ENCODE assay signal across 25 cellular contexts in the genomic region with DNA sequence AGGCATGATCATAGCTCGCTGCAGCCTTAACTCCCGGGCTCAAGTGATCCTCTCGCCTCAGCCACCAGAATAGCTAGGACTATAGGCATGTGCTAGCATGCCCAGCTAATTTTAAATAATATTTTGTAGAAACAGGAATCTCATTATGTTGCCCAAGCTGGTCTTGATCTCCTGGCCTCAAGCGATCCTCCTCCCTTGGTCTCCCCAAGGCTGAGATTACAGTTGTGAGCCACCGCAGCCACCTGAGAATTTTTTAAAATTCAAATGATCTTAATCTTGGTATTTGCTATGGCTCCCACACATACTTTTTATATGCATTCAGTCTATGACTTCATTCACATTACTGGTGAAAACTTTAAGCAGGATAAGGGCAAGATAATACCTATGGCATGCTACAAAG. TPM values are rescaled to one million over a fixed set of nuclear protein-coding genes. Genes with fewer than 3 reads are reported as not detected.
DNase-seq lines count a peak whose midpoint lies in the region; ATAC-seq and TF ChIP-seq lines count a peak whose summit lies in the region.
"Had no signal": no experiment of that assay in that cellular context is flagged by ENCODE, and none has a peak within 500 bp of the region (broad histone marks: within the 10 kb centered on the region; RNA-seq: fewer than 3 reads in every experiment).

No MANE protein-coding gene starts in this region.

- H3K4me1 Mint-ChIP-seq in activated CD4-positive, alpha-beta T cell treated with anti-CD3 and anti-CD28 coated beads, Interleukin-2, amount 10 ng/mL, durations not matched to agents 24 days and 14 days, result peaks cover 15% of the 10 kb centered on the region
- H3K4me1 Mint-ChIP-seq in chondrocyte (ENCODE audit: low read depth) (peaks cover 49% of the 10 kb centered on the region), mesothelial cell of epicardium (peaks cover 11% of the 10 kb centered on the region)

- no peak for TF ChIP-seq CTCF in chondrocyte (IDR thresholded peaks at IDR 0.05)
- no peak for TF ChIP-seq CTCF in mesothelial cell of epicardium (IDR thresholded peaks at IDR 0.05; ENCODE audit: unreplicated experiment)
- TF ChIP-seq CTCF in brain microvascular endothelial cell (IDR thresholded peaks at IDR 0.05; ENCODE audit: low read depth, low read length, missing control alignments), result no peak
- TF ChIP-seq CTCF in upper lobe of right lung (IDR thresholded peaks at IDR 0.05), result no peak

- intact Hi-C loops in activated CD4-positive, alpha-beta T cell treated with anti-CD3 and anti-CD28 coated beads, Interleukin-2, amount 10 ng/mL, durations not matched to agents 24 days and 14 days (cut with micrococcal nuclease), result no loop called here
- intact Hi-C loops in upper lobe of right lung (cut with DNase I), result no loop called here

- no peaks in the 10 kb centered on the region for H3K9me3 ChIP-seq in upper lobe of right lung

- no peak overlapping the region for H3K4me3 Mint-ChIP-seq in activated CD4-positive, alpha-beta T cell treated with anti-CD3 and anti-CD28 coated beads, Interleukin-2, amount 10 ng/mL, durations not matched to agents 24 days and 14 days
- no peak overlapping the region for H3K4me3 Mint-ChIP-seq in chondrocyte (ENCODE audit: unreplicated experiment)
- H3K4me3 Mint-ChIP-seq in mesothelial cell of epicardium, result no peak overlapping the region
- H3K4me3 Mint-ChIP-seq: CD8-positive, alpha-beta T cell; HFFc6 had no signal

- no peak overlapping the region for H3K27ac ChIP-seq in brain microvascular endothelial cell
- no peak overlapping the region for H3K27ac ChIP-seq in upper lobe of right lung
- H3K27ac ChIP-seq: 22Rv1 had no signal

- H3K36me3 ChIP-seq in brain microvascular endothelial cell (replicated peaks) (no peaks in the 10 kb centered on the region), upper lobe of right lung (peaks cover 5% of the 10 kb centered on the region)

- H3K4me1 ChIP-seq in upper lobe of right lung, result no peaks in the 10 kb centered on the region

- no peaks in the 10 kb centered on the region for H3K27me3 ChIP-seq in brain microvascular endothelial cell (replicated peaks)
- H3K27me3 ChIP-seq in upper lobe of right lung, result no peaks in the 10 kb centered on the region

- H3K27me3 Mint-ChIP-seq in activated CD4-positive, alpha-beta T cell treated with anti-CD3 and anti-CD28 coated beads, Interleukin-2, amount 10 ng/mL, durations not matched to agents 24 days and 14 days, result no peaks in the 10 kb centered on the region
- H3K27me3 Mint-ChIP-seq in chondrocyte (ENCODE audit: low read depth), result no peaks in the 10 kb centered on the region
- H3K27me3 Mint-ChIP-seq in mesothelial cell of epicardium (ENCODE audit: low read depth), result no peaks in the 10 kb centered on the region

- no peak overlapping the region for H3K4me3 ChIP-seq in brain microvascular endothelial cell (ENCODE audit: low read depth, low read length)
- no peak overlapping the region for H3K4me3 ChIP-seq in upper lobe of right lung

- in situ Hi-C loops in ACHN (cut with HindIII; ENCODE audit: low pct_ligation_motif_present, low pct_unique_long_range_greater_than_20kb, low sequenced_read_pairs), result no loop called here
- in situ Hi-C loops in brain microvascular endothelial cell (cut with HindIII; ENCODE audit: low pct_ligation_motif_present, low sequenced_read_pairs), result no loop called here

- ATAC-seq in GM19328 (IDR thresholded peaks at IDR 0.05; ENCODE audit: unreplicated experiment) (no peak), upper lobe of right lung (no peak)
- ATAC-seq: CD8-positive, alpha-beta T cell; Panc1; SK-N-SH treated with all-trans-retinoic acid at 6 μM for 48 hours had no signal

- peaks cover 5% of the 10 kb centered on the region for H3K9me3 Mint-ChIP-seq in activated CD4-positive, alpha-beta T cell treated with anti-CD3 and anti-CD28 coated beads, Interleukin-2, amount 10 ng/mL, durations not matched to agents 24 days and 14 days
- no peaks in the 10 kb centered on the region for H3K9me3 Mint-ChIP-seq in chondrocyte (ENCODE audit: low read depth)
- H3K9me3 Mint-ChIP-seq in mesothelial cell of epicardium, result no peaks in the 10 kb centered on the region
- H3K9me3 Mint-ChIP-seq: CD8-positive, alpha-beta T cell; HFFc6 had no signal

- H3K27ac Mint-ChIP-seq in activated CD4-positive, alpha-beta T cell treated with anti-CD3 and anti-CD28 coated beads, Interleukin-2, amount 10 ng/mL, durations not matched to agents 24 days and 14 days, result peak overlapping the region; percentile 17
- H3K27ac Mint-ChIP-seq in chondrocyte (ENCODE audit: unreplicated experiment), result peak overlapping the region; percentile 65
- peak overlapping the region; percentile 41 for H3K27ac Mint-ChIP-seq in mesothelial cell of epicardium

- DNase-seq in activated CD4-positive, alpha-beta T cell treated with anti-CD3 and anti-CD28 coated beads, Interleukin-2, amount 10 ng/mL, durations not matched to agents 24 days and 14 days, result no peak
- no peak for DNase-seq in activated CD4-positive, alpha-beta T cell treated with anti-CD3 and anti-CD28 coated beads, Interleukin-2, amount 50 U/mL, for 4 hours
- DNase-seq in chondrocyte (ENCODE audit: low spot score) (no peak), mesothelial cell of epicardium (ENCODE audit: low spot score in 2 of 2, unreplicated experiment in 2 of 2) (no peak), ACHN (no peak), brain microvascular endothelial cell (no peak), upper lobe of right lung (no peak)
- DNase-seq: C1 segment of cervical spinal cord; CD8-positive, alpha-beta T cell; DMS153; HFFc6; MM.1S; NCI-H1048; NCI-H1436; NCI-H187 treated with DMSO at 0.1 percent for 48 hours; NCI-H2227 treated with DMSO at 0.1 percent for 48 hours; NCI-H510A treated with DMSO at 0.1 percent for 48 hours; NCI-H748 treated with DMSO at 0.1 percent for 48 hours had no signal

- H3K36me3 Mint-ChIP-seq in activated CD4-positive, alpha-beta T cell treated with anti-CD3 and anti-CD28 coated beads, Interleukin-2, amount 10 ng/mL, durations not matched to agents 24 days and 14 days (ENCODE audit: low read depth), result peaks cover 35% of the 10 kb centered on the region
- H3K36me3 Mint-ChIP-seq in chondrocyte (ENCODE audit: low read depth), result peaks cover 3% of the 10 kb centered on the region
- H3K36me3 Mint-ChIP-seq in mesothelial cell of epicardium, result peaks cover 8% of the 10 kb centered on the region

RNA-seq across cellular contexts. Expression of a gene that starts 13.1 kb away (rescaled TPM):
- 16.5 and 16.9 TPM in 2 replicates for total RNA-seq in activated CD4-positive, alpha-beta T cell treated with anti-CD3 and anti-CD28 coated beads, Interleukin-2, amount 10 ng/mL, durations not matched to agents 24 days and 14 days
- total RNA-seq in chondrocyte (22.8 to 29.3 TPM (median 25.3 TPM) in 3 replicates), mesothelial cell of epicardium (17.0 to 20.7 TPM (median 19.6 TPM) in 3 replicates), upper lobe of right lung (18.9 TPM)

RNA-seq across cellular contexts. Expression of a gene that starts 25.1 kb away (rescaled TPM):
- total RNA-seq in activated CD4-positive, alpha-beta T cell treated with anti-CD3 and anti-CD28 coated beads, Interleukin-2, amount 10 ng/mL, durations not matched to agents 24 days and 14 days, result not detected in 2 replicates
- total RNA-seq in chondrocyte, result not detected in 3 replicates
- total RNA-seq in mesothelial cell of epicardium, result not detected in 3 replicates
- not detected for total RNA-seq in upper lobe of right lung
- total RNA-seq: CD8-positive, alpha-beta T cell; Daoy; H4; HFFc6 had no signal

RNA-seq across cellular contexts. Expression of a gene that starts 26.1 kb away (rescaled TPM):
- total RNA-seq in activated CD4-positive, alpha-beta T cell treated with anti-CD3 and anti-CD28 coated beads, Interleukin-2, amount 10 ng/mL, durations not matched to agents 24 days and 14 days, result 34.0 and 34.9 TPM in 2 replicates
- 2.7 TPM in 1 of 3 replicates, not detected in the others for total RNA-seq in chondrocyte
- 10.0 to 14.8 TPM (median 13.0 TPM) in 3 replicates for total RNA-seq in mesothelial cell of epicardium
- total RNA-seq in upper lobe of right lung, result not detected
- total RNA-seq: H4, LHCN-M2 had no signal
